Comparison of ENCODE assay signal across 37 cellular contexts in the genomic region with DNA sequence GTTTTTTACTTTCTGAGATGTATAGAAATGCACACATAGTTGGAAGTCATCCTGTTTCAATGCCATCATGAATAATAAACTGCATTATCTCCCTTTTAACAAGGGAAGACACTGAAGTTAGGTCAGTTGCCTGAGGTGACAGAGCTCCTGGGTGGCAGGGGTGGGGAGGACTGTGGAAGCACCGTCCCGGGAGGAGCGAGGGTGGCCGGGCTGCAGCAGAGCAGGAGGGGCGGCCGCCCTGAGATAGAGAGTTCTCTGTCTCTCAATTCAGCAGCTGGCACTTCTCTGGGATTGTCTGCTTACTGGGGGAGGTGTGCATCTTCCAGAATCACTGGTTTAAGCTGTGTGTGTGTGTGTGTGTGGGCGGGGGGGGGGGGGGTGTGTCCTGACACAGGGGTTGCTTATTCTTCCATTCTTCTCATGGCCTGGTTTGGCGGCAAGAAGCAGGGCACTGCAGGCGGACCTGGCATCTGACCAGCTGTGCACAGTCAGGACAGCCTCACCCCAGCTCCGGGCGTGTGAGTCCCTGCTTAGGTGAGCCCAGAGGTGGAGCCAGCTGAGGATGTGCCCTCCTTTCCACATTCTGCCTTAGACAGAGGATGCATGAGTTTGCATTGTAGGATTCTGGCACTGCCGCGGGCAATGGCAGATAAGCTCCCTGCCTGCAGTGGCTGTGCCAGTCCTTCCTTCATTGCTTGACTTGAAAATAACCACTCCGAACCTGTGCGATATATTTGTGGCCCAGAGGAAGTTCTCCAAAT. TPM values are rescaled to one million over a fixed set of nuclear protein-coding genes. Genes with fewer than 3 reads are reported as not detected.
DNase-seq lines count a peak whose midpoint lies in the region; ATAC-seq, FAIRE-seq and TF ChIP-seq lines count a peak whose summit lies in the region.
"Had no signal": no experiment of that assay in that cellular context is flagged by ENCODE, and none has a peak within 500 bp of the region (broad histone marks: within the 10 kb centered on the region; RNA-seq: fewer than 3 reads in every experiment).

No MANE protein-coding gene starts in this region.

- no peaks in the 10 kb centered on the region for H3K36me3 ChIP-seq in BE2C
- H3K36me3 ChIP-seq: ascending aorta; BLaER1 treated with 17β-estradiol and CSF1 and Interleukin-3, amounts not matched to agents 10 nM and 100 nM; cardiac muscle cell; lower lobe of right lung; tibial nerve had no signal

- DNase-seq in HTR-8/SVneo (ENCODE audit: insufficient read length, low spot score) = no peak
- DNase-seq in NCI-H69 (lab: John Stamatoyannopoulos, UW) = peak; percentile 27
- peak; percentile 52 for DNase-seq in epithelial cell of prostate (ENCODE audit: low read depth, low spot score)
- peak in 1 of 2 donors; percentile 23 for DNase-seq in left colon
- DNase-seq in BE2C = no peak
- no peak for DNase-seq in GDM1 (lab: John Stamatoyannopoulos, UW)
- DNase-seq: activated CD4-positive, alpha-beta T cell treated with anti-CD3 and anti-CD28 coated beads, Interleukin-2, amount 50 U/mL, for 4 hours; activated CD4-positive, CD25-positive, alpha-beta regulatory T cell; activated T-cell treated with anti-CD3 and anti-CD28 coated beads, Interleukin-2, amount 50 U/mL, for 72 hours; Caco-2; DMS79; effector memory CD4-positive, alpha-beta T cell; erythroblast; islet precursor cell; KBM-7; lower lobe of right lung; natural killer cell; NCI-H1092 treated with DMSO at 0.1 percent for 48 hours; NCI-H187; NCI-H2171 treated with DMSO at 0.1 percent for 48 hours; NCI-H526; stimulated activated CD4-positive, alpha-beta T cell treated with anti-CD3 and anti-CD28 coated beads, Interleukin-15, amount 100 ng/mL, for 24 hours; stimulated activated CD4-positive, alpha-beta T cell treated with anti-CD3 and anti-CD28 coated beads, Interleukin-4, amount 100 ng/mL, for 4 hours; T-cell had no signal

- H3K27ac ChIP-seq in epithelial cell of prostate = peak overlapping the region; percentile 40
- H3K27ac ChIP-seq: ascending aorta; BLaER1 treated with 17β-estradiol and CSF1 and Interleukin-3, amounts not matched to agents 10 nM and 100 nM; cardiac muscle cell; coronary artery; lower lobe of right lung; tibial nerve had no signal

- TF ChIP-seq CTCF in BE2C (IDR thresholded peaks at IDR 0.05; ENCODE audit: low read depth, low read length) = no peak

- H3K27me3 ChIP-seq in BE2C = peaks cover 3% of the 10 kb centered on the region; the same call in 1 of the 2 replicates
- H3K27me3 ChIP-seq: ascending aorta, tibial nerve had no signal

- H3K4me1 ChIP-seq in BE2C = no peaks in the 10 kb centered on the region
- H3K4me1 ChIP-seq: ascending aorta, lower lobe of right lung, tibial nerve had no signal

- ATAC-seq in left colon (peak; percentile 68), GM19395 (IDR thresholded peaks at IDR 0.05; ENCODE audit: unreplicated experiment) (no peak)
- ATAC-seq: activated T-cell treated with anti-CD3 and anti-CD28 coated beads, Interleukin-2, amount 50 U/mL, for 72 hours; natural killer cell; T-cell had no signal

- H3K4me3 ChIP-seq in BE2C (ENCODE audit: low read depth, low read length) = no peak overlapping the region
- H3K4me3 ChIP-seq: ascending aorta; BLaER1 treated with 17β-estradiol and CSF1 and Interleukin-3, amounts not matched to agents 10 nM and 100 nM; cardiac muscle cell; coronary artery; lower lobe of right lung; tibial nerve had no signal

- intact Hi-C loops in left colon (cut with DNase I, micrococcal nuclease) = no loop called here

- FAIRE-seq in HTR-8/SVneo (lab: Jason Lieb, UNC) = peak; percentile 16
- FAIRE-seq: G401.6 had no signal

- no peaks in the 10 kb centered on the region for H3K9me3 ChIP-seq in BE2C
- H3K9me3 ChIP-seq: ascending aorta; BLaER1 treated with 17β-estradiol and CSF1 and Interleukin-3, amounts not matched to agents 10 nM and 100 nM; lower lobe of right lung; tibial nerve had no signal

RNA-seq across cellular contexts. Expression of a gene that starts 40.4 kb away (rescaled TPM):
- 1 to 10 TPM; 2.9 to 3.9 TPM for total RNA-seq in left colon
- polyA plus RNA-seq in BE2C (2012; ENCODE audit: insufficient read depth, insufficient read length, low read depth) = not detected
- total RNA-seq: ascending aorta, Caco-2, fibroblast of villous mesenchyme, HT-29, M059J, mononuclear cell, natural killer cell, pulmonary artery endothelial cell, SK-MEL-5, T-cell had no signal
- polyA plus RNA-seq: cardiac muscle cell had no signal

Comparison
In these comparisons a context has a peak if more than half of its experiments do, and no peak if none do; other contexts are left out.
1. DNase-seq: peak in NCI-H69 (single experiment) and epithelial cell of prostate (single experiment); none in HTR-8/SVneo (single experiment), BE2C (single experiment) and GDM1 (single experiment).